ENCODE assay signal across 11 cellular contexts in the genomic region with DNA sequence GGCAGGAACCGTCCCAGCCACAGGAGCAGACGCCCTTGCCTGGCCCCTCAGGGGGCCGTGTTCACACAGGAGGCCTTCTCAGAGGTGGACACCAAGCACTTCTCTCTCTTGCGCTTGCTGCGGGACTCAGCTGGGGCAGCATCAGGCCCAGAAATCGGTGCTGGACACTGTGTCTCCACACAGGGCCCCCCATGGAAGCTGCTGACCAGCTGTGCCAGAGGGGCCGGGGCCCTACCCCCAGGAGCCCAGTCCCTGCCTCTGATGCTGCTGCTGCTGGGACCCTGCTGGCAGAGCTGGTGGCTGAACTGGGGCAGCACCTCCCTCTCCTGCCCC. TPM values are rescaled to one million over a fixed set of nuclear protein-coding genes. Genes with fewer than 3 reads are reported as not detected.
A peak's percentile ranks its signal among the peaks of the same experiment; 100 is the strongest.
DNase-seq lines count a peak whose midpoint lies in the region; ATAC-seq and TF ChIP-seq lines count a peak whose summit lies in the region.
"Had no signal": no experiment of that assay in that cellular context is flagged by ENCODE, and none has a peak within 500 bp of the region (broad histone marks: within the 10 kb centered on the region; RNA-seq: fewer than 3 reads in every experiment).

No MANE protein-coding gene starts in this region.

- H3K36me3 ChIP-seq in lung (ENCODE audit: control insufficient read depth in 2 of 2, insufficient read depth in 2 of 2, low read length in 2 of 2), result peaks cover 0 to 17% of the 10 kb centered on the region in 2 donors

- peaks cover 11 to 66% of the 10 kb centered on the region in 2 donors for H3K4me1 ChIP-seq in lung (ENCODE audit: control insufficient read depth in 2 of 2, insufficient read depth in 2 of 2, low read length in 2 of 2)

- no peaks in the 10 kb centered on the region for H3K27me3 ChIP-seq in HL-60 (ENCODE audit: insufficient read depth, poor library complexity, severe bottlenecking)
- H3K27me3 ChIP-seq in lung (ENCODE audit: control insufficient read depth, insufficient read depth), result no peaks in the 10 kb centered on the region

- H3K36me3 Mint-ChIP-seq in MCF 10A (ENCODE audit: insufficient read depth, unreplicated experiment), result peaks cover 40% of the 10 kb centered on the region
- H3K36me3 Mint-ChIP-seq in activated naive CD4-positive, alpha-beta T cell treated with anti-CD3 and anti-CD28 coated beads for 36 hours (ENCODE audit: low read depth), result no peaks in the 10 kb centered on the region

- 48 to 55% methylated on average over 7 of the region's 7 CpGs for WGBS in lung, 2 donors

- TF ChIP-seq CTCF in HL-60 (IDR thresholded peaks at IDR 0.05; ENCODE audit: insufficient read depth, low read length) (no peak), MCF 10A (IDR thresholded peaks at IDR 0.05; ENCODE audit: unreplicated experiment) (no peak), lung (IDR thresholded peaks at IDR 0.05; ENCODE audit: control extremely low read depth, extremely low read depth) (no peak)

- H3K4me3 ChIP-seq in HL-60 (replicated peaks; ENCODE audit: insufficient read depth, low read length) (peak overlapping the region; percentile 17), lung (no peak overlapping the region)
- H3K4me3 ChIP-seq: GM23338 had no signal

- CTCF ChIA-PET in MCF 10A (lab: Yijun Ruan, JAX), result interaction anchor here (0.6 to 2.6 kb wide), 9 partner anchors 9 to 312 kb away, joined by 3 to 19 read pairs (median 4); no protein-coding TSS in a partner anchor
- CTCF ChIA-PET in activated naive CD4-positive, alpha-beta T cell treated with anti-CD3 and anti-CD28 coated beads for 36 hours (lab: Charles Lee), result no interaction called here

- H3K9me3 ChIP-seq in lung (ENCODE audit: control insufficient read depth in 2 of 2, insufficient read depth in 1 of 2, low read length in 1 of 2), result no peaks in the 10 kb centered on the region

- H3K4me3 Mint-ChIP-seq in MCF 10A (ENCODE audit: unreplicated experiment), result peak overlapping the region; percentile 81
- no peak overlapping the region for H3K4me3 Mint-ChIP-seq in activated naive CD4-positive, alpha-beta T cell treated with anti-CD3 and anti-CD28 coated beads for 36 hours
- H3K4me3 Mint-ChIP-seq: GM23338 had no signal

- H3K4me1 Mint-ChIP-seq in MCF 10A (ENCODE audit: insufficient read depth, unreplicated experiment), result peaks cover 29% of the 10 kb centered on the region
- H3K4me1 Mint-ChIP-seq in activated naive CD4-positive, alpha-beta T cell treated with anti-CD3 and anti-CD28 coated beads for 36 hours (ENCODE audit: low read depth), result peaks cover 6% of the 10 kb centered on the region

- no TSS peak for BruUV-seq in MCF 10A (replicated peaks; lab: Mats Ljungman, UMichigan)

- peak overlapping the region; percentile 62 for H3K27ac ChIP-seq in HL-60 (replicated peaks)
- peak overlapping the region; percentile 51 to 84 for H3K27ac ChIP-seq in lung (ENCODE audit: low read depth in 1 of 2, low read length in 1 of 2)
- H3K27ac ChIP-seq in temporal lobe (ENCODE audit: low read depth, low read length), result peak overlapping the region; percentile 61

- intact Hi-C loops in MCF 10A (cut with micrococcal nuclease), result no loop called here
- intact Hi-C loops in activated naive CD4-positive, alpha-beta T cell treated with anti-CD3 and anti-CD28 coated beads for 36 hours (cut with micrococcal nuclease), result no loop called here

- no peaks in the 10 kb centered on the region for H3K9me3 Mint-ChIP-seq in MCF 10A (ENCODE audit: unreplicated experiment)
- no peaks in the 10 kb centered on the region for H3K9me3 Mint-ChIP-seq in activated naive CD4-positive, alpha-beta T cell treated with anti-CD3 and anti-CD28 coated beads for 36 hours
- H3K9me3 Mint-ChIP-seq: GM23338 had no signal

- no peak for ATAC-seq in lung (ENCODE audit: insufficient read depth, low FRiP score)
- ATAC-seq in activated CD4-positive, CD25-positive, alpha-beta regulatory T cell treated with anti-CD3 and anti-CD28 coated beads, Interleukin-2, amount 50 U/mL, for 24 hours, result no peak

- peak overlapping the region; percentile 87 for H3K27ac Mint-ChIP-seq in MCF 10A (ENCODE audit: low read depth, unreplicated experiment)
- H3K27ac Mint-ChIP-seq in activated naive CD4-positive, alpha-beta T cell treated with anti-CD3 and anti-CD28 coated beads for 36 hours, result no peak overlapping the region
- H3K27ac Mint-ChIP-seq: GM23338 had no signal

- DNase-seq in HL-60 (ENCODE audit: low read depth in 1 of 2, low spot score in 1 of 2) (no peak), MCF 10A (ENCODE audit: unreplicated experiment) (no peak), lung (ENCODE audit: low spot score) (no peak), NCI-H524 treated with DMSO at 0.1 percent for 48 hours (lab: John Stamatoyannopoulos, UW) (no peak), NCI-H1417 treated with DMSO at 0.1 percent for 48 hours (lab: John Stamatoyannopoulos, UW) (no peak)
- no peak for DNase-seq in activated naive CD4-positive, alpha-beta T cell treated with anti-CD3 and anti-CD28 coated beads for 36 hours
- DNase-seq: activated CD4-positive, alpha-beta T cell treated with anti-CD3 and anti-CD28 coated beads, Interleukin-2, amount 50 U/mL, for 1 hour; NCI-H1694 treated with DMSO at 0.1 percent for 48 hours had no signal

- H3K27me3 Mint-ChIP-seq in MCF 10A (ENCODE audit: insufficient read depth, unreplicated experiment), result no peaks in the 10 kb centered on the region
- peaks cover 20% of the 10 kb centered on the region for H3K27me3 Mint-ChIP-seq in activated naive CD4-positive, alpha-beta T cell treated with anti-CD3 and anti-CD28 coated beads for 36 hours (ENCODE audit: low read depth)

- POLR2A ChIA-PET in MCF 10A (lab: Yijun Ruan, JAX), result interaction anchor here (0.6 to 6.6 kb wide), 8 partner anchors 11 to 353 kb away, joined by 3 to 73 read pairs (median 4); a partner anchor contains a TSS

RNA-seq across cellular contexts. Expression of a gene that starts 4.0 kb away (rescaled TPM):
- 199 and 200 TPM in 2 replicates for total RNA-seq in MCF 10A (2022)
- total RNA-seq in lung, result 100 to 1,000 TPM; 212 to 310 TPM
- 100 to 1,000 TPM; 123 to 134 TPM for polyA plus RNA-seq in lung
- total RNA-seq in temporal lobe, result 52.4 TPM
- 10 to 100 TPM in 1 of 2 experiments, 1 to 10 TPM in 1; 9.8 to 10.4 TPM for total RNA-seq in activated naive CD4-positive, alpha-beta T cell treated with anti-CD3 and anti-CD28 coated beads for 36 hours

RNA-seq across cellular contexts. Expression of a gene that starts 23.3 kb away (rescaled TPM):
- total RNA-seq in MCF 10A (2022) (4.0 and 5.5 TPM in 2 replicates), lung (10 to 100 TPM; 10.5 to 26.0 TPM), temporal lobe (17.2 TPM)
- 10 to 100 TPM in 1 of 2 donors, 1 to 10 TPM in 1; 8.0 to 14.7 TPM for polyA plus RNA-seq in lung
- total RNA-seq in activated naive CD4-positive, alpha-beta T cell treated with anti-CD3 and anti-CD28 coated beads for 36 hours, result 1 to 10 TPM; 1.8 to 2.1 TPM

RNA-seq across cellular contexts. Expression of a gene that starts 33.3 kb away (rescaled TPM):
- total RNA-seq in MCF 10A (2022) (10.4 and 11.9 TPM in 2 replicates), lung (10 to 100 TPM in 1 of 2 donors, 1 to 10 TPM in 1; 8.3 to 15.3 TPM), temporal lobe (16.0 TPM)
- 10 to 100 TPM in 1 of 2 donors, 1 to 10 TPM in 1; 9.9 to 13.9 TPM for polyA plus RNA-seq in lung
- 10 to 100 TPM; 17.5 to 17.9 TPM for total RNA-seq in activated naive CD4-positive, alpha-beta T cell treated with anti-CD3 and anti-CD28 coated beads for 36 hours

RNA-seq across cellular contexts. Expression of a gene that starts 39.6 kb away (rescaled TPM):
- total RNA-seq in MCF 10A (2022), result 28.4 and 30.1 TPM in 2 replicates
- total RNA-seq in lung, result 10 to 100 TPM; 48.1 to 70.0 TPM
- polyA plus RNA-seq in lung, result 10 to 100 TPM; 35.2 to 45.1 TPM
- total RNA-seq in temporal lobe, result 48.7 TPM
- 10 to 100 TPM; 33.7 to 34.7 TPM for total RNA-seq in activated naive CD4-positive, alpha-beta T cell treated with anti-CD3 and anti-CD28 coated beads for 36 hours

RNA-seq across cellular contexts. Expression of a gene that starts 42.0 kb away (rescaled TPM):
- 24.9 and 25.0 TPM in 2 replicates for total RNA-seq in MCF 10A (2022)
- 10 to 100 TPM; 10.4 to 11.5 TPM for total RNA-seq in lung
- 10 to 100 TPM; 12.2 to 13.1 TPM for polyA plus RNA-seq in lung
- total RNA-seq in temporal lobe, result 11.6 TPM
- 10 to 100 TPM; 12.3 to 12.4 TPM for total RNA-seq in activated naive CD4-positive, alpha-beta T cell treated with anti-CD3 and anti-CD28 coated beads for 36 hours
